In the genomic region with DNA sequence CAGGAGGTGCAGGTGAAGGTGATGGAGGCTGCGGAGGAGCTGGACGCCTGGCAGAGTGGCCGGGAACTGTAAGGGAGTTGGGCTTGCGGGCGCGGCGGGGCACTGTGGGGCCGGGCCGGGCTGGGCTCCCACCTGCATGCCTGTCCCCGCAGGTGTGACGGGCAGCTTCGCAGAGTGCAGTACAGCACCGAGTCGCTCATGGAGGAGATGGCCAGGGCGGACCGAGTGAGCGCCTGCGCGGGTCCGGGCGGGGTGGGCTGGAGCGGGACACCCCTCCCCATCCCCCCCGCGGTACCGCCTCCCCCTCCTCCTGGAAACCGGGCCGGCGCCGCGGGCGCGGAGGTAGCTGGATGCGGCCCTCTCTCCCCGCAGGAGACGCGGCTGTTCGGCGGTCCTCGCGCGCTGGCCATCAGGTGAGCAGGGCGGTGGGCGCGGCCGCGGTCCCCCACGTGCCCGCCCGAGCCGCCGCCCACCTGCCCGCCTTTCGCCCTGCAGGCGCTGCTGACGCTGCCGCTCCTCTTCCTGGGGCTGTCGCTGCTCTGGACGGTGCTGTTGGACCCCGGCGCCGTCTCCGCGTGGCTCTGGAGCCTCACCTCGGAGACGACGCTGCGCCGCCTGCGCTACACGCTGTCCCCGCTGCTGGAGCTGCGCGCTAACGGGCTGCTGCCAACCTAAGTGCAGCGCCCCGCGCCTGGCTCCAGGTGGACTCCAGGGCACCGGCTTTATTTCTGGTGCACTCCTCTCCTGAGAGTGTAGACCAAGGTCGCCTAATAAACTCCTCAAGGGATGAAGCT, we compare ENCODE assay signal across 8 cellular contexts.
A peak's percentile ranks its signal among the peaks of the same experiment; 100 is the strongest.
DNase-seq lines count a peak whose midpoint lies in the region; ATAC-seq and TF ChIP-seq lines count a peak whose summit lies in the region.
"Not testable (repeated sequence)": the region's sequence is repeated elsewhere in the genome, so short reads cannot be mapped to it uniquely, and the experiment has no call there.

No MANE protein-coding gene starts in this region.

- peaks cover 12% of the 10 kb centered on the region for H3K4me1 Mint-ChIP-seq in activated CD8-positive, alpha-beta memory T cell treated with anti-CD3 and anti-CD28 coated beads, Interleukin-2, amount 10 ng/mL, durations not matched to agents 7 days and 5 days
- H3K4me1 Mint-ChIP-seq in central memory CD8-positive, alpha-beta T cell: not testable (repeated sequence)

- H3K4ac ChIP-seq in trophoblast cell (ENCODE audit: low read depth, low read length): not testable (repeated sequence)

- H3K27me3 ChIP-seq in PC-3 (ENCODE audit: low read length); trophoblast cell (ENCODE audit: insufficient read depth, low read length); upper lobe of left lung: not testable (repeated sequence)

- H3K9me3 Mint-ChIP-seq in activated CD8-positive, alpha-beta memory T cell treated with anti-CD3 and anti-CD28 coated beads, Interleukin-2, amount 10 ng/mL, durations not matched to agents 7 days and 5 days (ENCODE audit: low read depth); central memory CD8-positive, alpha-beta T cell: not testable (repeated sequence)

- ATAC-seq in HG03439 (IDR thresholded peaks at IDR 0.05; ENCODE audit: unreplicated experiment) (peak; percentile 14), PC-3 (peak; percentile 7), upper lobe of left lung (ENCODE audit: low FRiP score in 2 of 2) (peak in 1 of 2 donors; percentile 1)
- not testable (repeated sequence) for ATAC-seq in activated CD8-positive, alpha-beta memory T cell treated with anti-CD3 and anti-CD28 coated beads, Interleukin-2, amount 10 ng/mL, durations not matched to agents 7 days and 5 days; central memory CD8-positive, alpha-beta T cell (replicated peaks; ENCODE audit: extremely low read depth, poor library complexity, severe bottlenecking)

- not testable (repeated sequence) for TF ChIP-seq POLR2A in upper lobe of left lung (IDR thresholded peaks at IDR 0.05)

- DNase-seq in GM12865 (ENCODE audit: low read depth); activated CD8-positive, alpha-beta memory T cell treated with anti-CD3 and anti-CD28 coated beads, Interleukin-2, amount 10 ng/mL, durations not matched to agents 7 days and 5 days; central memory CD8-positive, alpha-beta T cell (ENCODE audit: low spot score in 2 of 2): not testable (repeated sequence)
- peak; percentile 12 for DNase-seq in PC-3
- peak; percentile 47 for DNase-seq in iPS-NIHi11 (ENCODE audit: low spot score)
- DNase-seq in trophoblast cell: peak; percentile 17 to 33
- peak in 1 of 2 donors; percentile 90 for DNase-seq in upper lobe of left lung

- H3F3A ChIP-seq in PC-3 (ENCODE audit: low read length, unreplicated experiment): not testable (repeated sequence)

- not testable (repeated sequence) for H3K36me3 Mint-ChIP-seq in activated CD8-positive, alpha-beta memory T cell treated with anti-CD3 and anti-CD28 coated beads, Interleukin-2, amount 10 ng/mL, durations not matched to agents 7 days and 5 days
- peaks cover 15% of the 10 kb centered on the region for H3K36me3 Mint-ChIP-seq in central memory CD8-positive, alpha-beta T cell (ENCODE audit: insufficient read depth)

- not testable (repeated sequence) for TF ChIP-seq CTCF in GM12865 (IDR thresholded peaks at IDR 0.05; ENCODE audit: insufficient read depth, low read depth, low read length, missing control alignments); PC-3 (conservative IDR thresholded peaks at IDR 0.05; ENCODE audit: low read depth, low read length)
- peak in 2 of 6 experiments; percentile 6 to 46 for TF ChIP-seq CTCF in upper lobe of left lung (IDR thresholded peaks at IDR 0.05)

- not testable (repeated sequence) for H3K36me3 ChIP-seq in PC-3 (ENCODE audit: low read depth, low read length); trophoblast cell (ENCODE audit: control insufficient read depth in 1 of 2, insufficient read depth in 2 of 2, low read length in 2 of 2); upper lobe of left lung

- not testable (repeated sequence) for H2BK5ac ChIP-seq in trophoblast cell (ENCODE audit: low read depth, low read length, poor library complexity)

- H3K4me3 ChIP-seq in GM12865 (ENCODE audit: low read depth, low read length): peak overlapping the region; percentile 26; the same call in 1 of the 2 replicates
- peak overlapping the region; percentile 53; the same call in 1 of the 2 replicates for H3K4me3 ChIP-seq in PC-3 (ENCODE audit: low read length)
- not testable (repeated sequence) for H3K4me3 ChIP-seq in trophoblast cell (ENCODE audit: low read depth, low read length)
- peak overlapping the region in 3 of 4 donors; percentile 63 to 70 (median 64) for H3K4me3 ChIP-seq in upper lobe of left lung

- not testable (repeated sequence) for H3K27ac Mint-ChIP-seq in activated CD8-positive, alpha-beta memory T cell treated with anti-CD3 and anti-CD28 coated beads, Interleukin-2, amount 10 ng/mL, durations not matched to agents 7 days and 5 days
- peak overlapping the region; percentile 32 for H3K27ac Mint-ChIP-seq in central memory CD8-positive, alpha-beta T cell (ENCODE audit: low read depth)

- POLR2A ChIA-PET in PC-3 (lab: Charles Lee; ENCODE audit: unreplicated experiment): not testable (repeated sequence)

- H4K20me1 ChIP-seq in PC-3 (ENCODE audit: low read length): not testable (repeated sequence)

- not testable (repeated sequence) for H3K9me2 ChIP-seq in PC-3 (replicated peaks; ENCODE audit: low read length)

- not testable (repeated sequence) for BruUV-seq in PC-3 (replicated peaks; lab: Mats Ljungman, UMichigan)

- H4K91ac ChIP-seq in trophoblast cell (ENCODE audit: low read depth, low read length): not testable (repeated sequence)

- WGBS in trophoblast cell (ENCODE audit: extremely low coverage, insufficient coverage, insufficient read length): no CpG with 5 or more reads among the region's 79 CpGs
- 11 to 21% methylated on average over 4 to 5 of the region's 79 CpGs for WGBS in upper lobe of left lung, 2 donors

- H3K4me3 Mint-ChIP-seq in activated CD8-positive, alpha-beta memory T cell treated with anti-CD3 and anti-CD28 coated beads, Interleukin-2, amount 10 ng/mL, durations not matched to agents 7 days and 5 days: peak overlapping the region; percentile 52
- H3K4me3 Mint-ChIP-seq in central memory CD8-positive, alpha-beta T cell: peak overlapping the region; percentile 97

- H4K8ac ChIP-seq in trophoblast cell (ENCODE audit: low read depth, low read length): not testable (repeated sequence)

- H3K9me3 ChIP-seq in PC-3 (ENCODE audit: low read length); trophoblast cell (ENCODE audit: insufficient read depth, low read depth, low read length); upper lobe of left lung: not testable (repeated sequence)

- H3K4me2 ChIP-seq in PC-3 (ENCODE audit: low read length): peak overlapping the region; percentile 69
- peak overlapping the region; percentile 46 for H3K4me2 ChIP-seq in trophoblast cell (ENCODE audit: low read length)

- H2BK12ac ChIP-seq in trophoblast cell (ENCODE audit: low read length): not testable (repeated sequence)

- not testable (repeated sequence) for H3K79me2 ChIP-seq in PC-3 (ENCODE audit: low read length); trophoblast cell (ENCODE audit: control insufficient read depth, insufficient read depth, low read length, poor library complexity)

- intact Hi-C loops in PC-3 (cut with micrococcal nuclease): loop anchor here (2.0 kb wide), 1 partner anchor 73 kb away; no protein-coding TSS in a partner anchor

- not testable (repeated sequence) for H3K27ac ChIP-seq in PC-3 (ENCODE audit: low read length); trophoblast cell (ENCODE audit: low read depth, low read length)
- H3K27ac ChIP-seq in upper lobe of left lung: peak overlapping the region in 1 of 4 donors; percentile 16

- H2AFZ ChIP-seq in PC-3 (ENCODE audit: low read length); trophoblast cell (ENCODE audit: insufficient read depth, low read length, poor library complexity): not testable (repeated sequence)

- not testable (repeated sequence) for H3K9ac ChIP-seq in PC-3 (ENCODE audit: low read length); trophoblast cell (ENCODE audit: low read length)

- H2AK5ac ChIP-seq in trophoblast cell (ENCODE audit: low read length): not testable (repeated sequence)

- not testable (repeated sequence) for H3K18ac ChIP-seq in trophoblast cell (ENCODE audit: low read length)

- CTCF ChIA-PET in PC-3 (lab: Charles Lee): interaction anchor here (0.6 to 0.9 kb wide), 3 partner anchors 26 to 286 kb away, joined by 3 to 6 read pairs (median 4); a partner anchor contains a TSS
- CTCF ChIA-PET in activated CD8-positive, alpha-beta memory T cell treated with anti-CD3 and anti-CD28 coated beads, Interleukin-2, amount 10 ng/mL, durations not matched to agents 7 days and 5 days (lab: Charles Lee): interaction anchor here (1.1 kb wide), 1 partner anchor 78 kb away, joined by 3 read pairs; no protein-coding TSS in a partner anchor

- not testable (repeated sequence) for H4K12ac ChIP-seq in trophoblast cell (ENCODE audit: low read depth, low read length)

- H3K23ac ChIP-seq in trophoblast cell (ENCODE audit: low read length): not testable (repeated sequence)

- not testable (repeated sequence) for H3K4me1 ChIP-seq in PC-3 (ENCODE audit: insufficient read depth, low read length); trophoblast cell (ENCODE audit: control insufficient read depth in 1 of 2, insufficient read depth in 2 of 2, low read length in 2 of 2)
- H3K4me1 ChIP-seq in upper lobe of left lung: peaks cover 9 to 17% (median 12%) of the 10 kb centered on the region in 4 donors

- H3K27me3 Mint-ChIP-seq in activated CD8-positive, alpha-beta memory T cell treated with anti-CD3 and anti-CD28 coated beads, Interleukin-2, amount 10 ng/mL, durations not matched to agents 7 days and 5 days: peaks cover 14% of the 10 kb centered on the region
- H3K27me3 Mint-ChIP-seq in central memory CD8-positive, alpha-beta T cell: not testable (repeated sequence)

- H2BK120ac ChIP-seq in trophoblast cell (ENCODE audit: insufficient read depth, low read length, poor library complexity): not testable (repeated sequence)

- H3K79me1 ChIP-seq in trophoblast cell (ENCODE audit: low read length): not testable (repeated sequence)

- not testable (repeated sequence) for H3K14ac ChIP-seq in trophoblast cell (ENCODE audit: low read length)

- not testable (repeated sequence) for TF ChIP-seq EP300 in upper lobe of left lung (IDR thresholded peaks at IDR 0.05)
